Comparison of ENCODE assay signal across 20 cellular contexts in genomic region chr4:173782660-173783059, GRCh38.
"Had no signal": no experiment of that assay in that cellular context is flagged by ENCODE, and none has a peak within 500 bp of the region (broad histone marks: within the 10 kb centered on the region; RNA-seq: fewer than 3 reads in every experiment).

No MANE protein-coding gene starts in this region.

- H3K4me3 Mint-ChIP-seq: activated CD8-positive, alpha-beta T cell treated with anti-CD3 and anti-CD28 coated beads for 36 hours; activated T-cell treated with anti-CD3 and anti-CD28 coated beads, Interleukin-2, amount 50 U/mL, for 4 hours; immature natural killer cell; natural killer cell treated with Interleukin-12 subunit alpha and Interleukin-12 subunit beta and Interleukin-15 and Interleukin-18, amount 100 ng/mL, for 72 hours had no signal

- H3K4me1 ChIP-seq: body of pancreas, colonic mucosa, esophagus squamous epithelium, prostate gland, tibial artery had no signal

- H3K27me3 ChIP-seq: body of pancreas, colonic mucosa, esophagus squamous epithelium, tibial artery had no signal

- DNase-seq: activated CD4-positive, alpha-beta T cell treated with anti-CD3 and anti-CD28 coated beads for 48 hours; activated CD8-positive, alpha-beta T cell treated with anti-CD3 and anti-CD28 coated beads for 36 hours; activated effector memory CD4-positive, alpha-beta T cell treated with anti-CD3 and anti-CD28 coated beads, Interleukin-2, amount 50 U/mL, for 16 hours; activated T-cell treated with anti-CD3 and anti-CD28 coated beads, Interleukin-2, amount 50 U/mL, for 4 hours; body of pancreas; caudate nucleus; colonic mucosa; esophagus squamous epithelium; foreskin fibroblast; glutamatergic neuron; immature natural killer cell; right cardiac atrium; stimulated activated CD4-positive, alpha-beta T cell treated with anti-CD3 and anti-CD28 coated beads, Interleukin-4, amount 100 ng/mL, for 24 hours; stimulated activated naive CD4-positive, alpha-beta T cell; tibial artery had no signal

- H3K9me3 Mint-ChIP-seq: activated CD8-positive, alpha-beta T cell treated with anti-CD3 and anti-CD28 coated beads for 36 hours had no signal

- H3K36me3 Mint-ChIP-seq: immature natural killer cell had no signal

- H3K27ac ChIP-seq: body of pancreas, colonic mucosa, esophagus squamous epithelium, prostate gland, skin epidermis, tibial artery had no signal

- H3K27me3 Mint-ChIP-seq: activated CD8-positive, alpha-beta T cell treated with anti-CD3 and anti-CD28 coated beads for 36 hours; natural killer cell treated with Interleukin-12 subunit alpha and Interleukin-12 subunit beta and Interleukin-15 and Interleukin-18, amount 100 ng/mL, for 72 hours had no signal

- H3K9me3 ChIP-seq: body of pancreas, colonic mucosa, esophagus squamous epithelium, prostate gland, tibial artery had no signal

- H3K36me3 ChIP-seq: colonic mucosa, esophagus squamous epithelium, prostate gland, tibial artery had no signal

- FAIRE-seq: urothelium cell line had no signal

- H3K4me3 ChIP-seq: body of pancreas, colonic mucosa, esophagus squamous epithelium, prostate gland, skin epidermis, tibial artery had no signal

- H3K27ac Mint-ChIP-seq: activated CD8-positive, alpha-beta T cell treated with anti-CD3 and anti-CD28 coated beads for 36 hours; activated naive CD4-positive, alpha-beta T cell treated with anti-CD3 and anti-CD28 coated beads, Interleukin-2, amount 50 U/mL, for 72 hours; immature natural killer cell; natural killer cell treated with Interleukin-12 subunit alpha and Interleukin-12 subunit beta and Interleukin-15 and Interleukin-18, amount 100 ng/mL, for 72 hours had no signal

- ATAC-seq: activated CD8-positive, alpha-beta T cell treated with anti-CD3 and anti-CD28 coated beads for 36 hours; activated naive CD4-positive, alpha-beta T cell treated with anti-CD3 and anti-CD28 coated beads, Interleukin-2, amount 50 U/mL, for 72 hours; activated T-cell treated with anti-CD3 and anti-CD28 coated beads, Interleukin-2, amount 50 U/mL, for 4 hours; body of pancreas; natural killer cell treated with Interleukin-12 subunit alpha and Interleukin-12 subunit beta and Interleukin-15 and Interleukin-18, amount 100 ng/mL, for 72 hours; right cardiac atrium had no signal

- H3K4me1 Mint-ChIP-seq: immature natural killer cell had no signal
